Comparison of ENCODE assay signal across 1 cellular context in the genomic region with DNA sequence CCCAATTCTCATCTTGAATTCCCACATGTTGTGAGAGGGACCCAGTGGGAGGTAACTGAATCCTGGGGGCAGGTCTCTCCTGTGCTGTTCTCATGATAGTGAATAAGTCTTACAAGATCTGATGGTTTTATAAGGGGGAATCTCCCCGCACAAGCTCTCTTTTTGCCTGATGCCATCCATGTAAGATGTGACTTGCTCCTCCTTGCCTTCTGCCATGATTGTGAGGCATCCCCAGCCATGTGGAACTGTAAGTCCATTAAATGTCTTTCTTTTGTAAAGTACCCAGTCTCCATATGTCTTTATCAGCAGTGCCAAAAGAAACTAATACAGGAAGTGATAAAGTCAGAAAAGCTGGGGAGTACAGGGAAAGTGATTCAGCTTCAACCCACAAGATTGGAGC.
TF ChIP-seq lines count a peak whose summit lies in the region.

No MANE protein-coding gene starts in this region.

TF ChIP-seq in endothelial cell of umbilical vein, 7 proteins besides CTCF, POLR2A, EP300 and RAD21:
- TF ChIP-seq FOS (IDR thresholded peaks at IDR 0.05; ENCODE audit: borderline replicate concordance, insufficient read depth, low read length) (peak; percentile 15), POLR2AphosphoS5 (IDR thresholded peaks at IDR 0.05; ENCODE audit: insufficient read depth, low read depth, low read length) (peak; percentile 35)
